Comparison of ENCODE assay signal across 1 cellular context in genomic region chr13:47306991-47307390, GRCh38.
TF ChIP-seq lines count a peak whose summit lies in the region.

No MANE protein-coding gene starts in this region.

TF ChIP-seq in GM23338, 12 proteins besides CTCF, POLR2A, EP300 and RAD21 (continued from another document):
- TF ChIP-seq EZH2 (IDR thresholded peaks at IDR 0.05; ENCODE audit: low read depth, unreplicated experiment), result no peak
- no peak for TF ChIP-seq REST (IDR thresholded peaks at IDR 0.05; ENCODE audit: unreplicated experiment)
- TF ChIP-seq, protein P1, sequence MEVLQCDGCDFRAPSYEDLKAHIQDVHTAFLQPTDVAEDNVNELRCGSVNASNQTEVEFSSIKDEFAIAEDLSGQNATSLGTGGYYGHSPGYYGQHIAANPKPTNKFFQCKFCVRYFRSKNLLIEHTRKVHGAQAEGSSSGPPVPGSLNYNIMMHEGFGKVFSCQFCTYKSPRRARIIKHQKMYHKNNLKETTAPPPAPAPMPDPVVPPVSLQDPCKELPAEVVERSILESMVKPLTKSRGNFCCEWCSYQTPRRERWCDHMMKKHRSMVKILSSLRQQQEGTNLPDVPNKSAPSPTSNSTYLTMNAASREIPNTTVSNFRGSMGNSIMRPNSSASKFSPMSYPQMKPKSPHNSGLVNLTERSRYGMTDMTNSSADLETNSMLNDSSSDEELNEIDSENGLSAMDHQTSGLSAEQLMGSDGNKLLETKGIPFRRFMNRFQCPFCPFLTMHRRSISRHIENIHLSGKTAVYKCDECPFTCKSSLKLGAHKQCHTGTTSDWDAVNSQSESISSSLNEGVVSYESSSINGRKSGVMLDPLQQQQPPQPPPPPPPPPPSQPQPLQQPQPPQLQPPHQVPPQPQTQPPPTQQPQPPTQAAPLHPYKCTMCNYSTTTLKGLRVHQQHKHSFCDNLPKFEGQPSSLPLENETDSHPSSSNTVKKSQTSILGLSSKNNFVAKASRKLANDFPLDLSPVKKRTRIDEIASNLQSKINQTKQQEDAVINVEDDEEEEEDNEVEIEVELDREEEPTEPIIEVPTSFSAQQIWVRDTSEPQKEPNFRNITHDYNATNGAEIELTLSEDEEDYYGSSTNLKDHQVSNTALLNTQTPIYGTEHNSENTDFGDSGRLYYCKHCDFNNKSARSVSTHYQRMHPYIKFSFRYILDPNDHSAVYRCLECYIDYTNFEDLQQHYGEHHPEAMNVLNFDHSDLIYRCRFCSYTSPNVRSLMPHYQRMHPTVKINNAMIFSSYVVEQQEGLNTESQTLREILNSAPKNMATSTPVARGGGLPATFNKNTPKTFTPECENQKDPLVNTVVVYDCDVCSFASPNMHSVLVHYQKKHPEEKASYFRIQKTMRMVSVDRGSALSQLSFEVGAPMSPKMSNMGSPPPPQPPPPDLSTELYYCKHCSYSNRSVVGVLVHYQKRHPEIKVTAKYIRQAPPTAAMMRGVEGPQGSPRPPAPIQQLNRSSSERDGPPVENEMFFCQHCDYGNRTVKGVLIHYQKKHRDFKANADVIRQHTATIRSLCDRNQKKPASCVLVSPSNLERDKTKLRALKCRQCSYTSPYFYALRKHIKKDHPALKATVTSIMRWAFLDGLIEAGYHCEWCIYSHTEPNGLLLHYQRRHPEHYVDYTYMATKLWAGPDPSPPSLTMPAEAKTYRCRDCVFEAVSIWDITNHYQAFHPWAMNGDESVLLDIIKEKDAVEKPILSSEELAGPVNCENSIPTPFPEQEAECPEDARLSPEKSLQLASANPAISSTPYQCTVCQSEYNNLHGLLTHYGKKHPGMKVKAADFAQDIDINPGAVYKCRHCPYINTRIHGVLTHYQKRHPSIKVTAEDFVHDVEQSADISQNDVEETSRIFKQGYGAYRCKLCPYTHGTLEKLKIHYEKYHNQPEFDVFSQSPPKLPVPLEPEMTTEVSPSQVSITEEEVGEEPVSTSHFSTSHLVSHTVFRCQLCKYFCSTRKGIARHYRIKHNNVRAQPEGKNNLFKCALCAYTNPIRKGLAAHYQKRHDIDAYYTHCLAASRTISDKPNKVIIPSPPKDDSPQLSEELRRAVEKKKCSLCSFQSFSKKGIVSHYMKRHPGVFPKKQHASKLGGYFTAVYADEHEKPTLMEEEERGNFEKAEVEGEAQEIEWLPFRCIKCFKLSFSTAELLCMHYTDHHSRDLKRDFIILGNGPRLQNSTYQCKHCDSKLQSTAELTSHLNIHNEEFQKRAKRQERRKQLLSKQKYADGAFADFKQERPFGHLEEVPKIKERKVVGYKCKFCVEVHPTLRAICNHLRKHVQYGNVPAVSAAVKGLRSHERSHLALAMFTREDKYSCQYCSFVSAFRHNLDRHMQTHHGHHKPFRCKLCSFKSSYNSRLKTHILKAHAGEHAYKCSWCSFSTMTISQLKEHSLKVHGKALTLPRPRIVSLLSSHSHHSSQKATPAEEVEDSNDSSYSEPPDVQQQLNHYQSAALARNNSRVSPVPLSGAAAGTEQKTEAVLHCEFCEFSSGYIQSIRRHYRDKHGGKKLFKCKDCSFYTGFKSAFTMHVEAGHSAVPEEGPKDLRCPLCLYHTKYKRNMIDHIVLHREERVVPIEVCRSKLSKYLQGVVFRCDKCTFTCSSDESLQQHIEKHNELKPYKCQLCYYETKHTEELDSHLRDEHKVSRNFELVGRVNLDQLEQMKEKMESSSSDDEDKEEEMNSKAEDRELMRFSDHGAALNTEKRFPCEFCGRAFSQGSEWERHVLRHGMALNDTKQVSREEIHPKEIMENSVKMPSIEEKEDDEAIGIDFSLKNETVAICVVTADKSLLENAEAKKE (CRISPR knock-in tag; IDR thresholded peaks at IDR 0.05), result no peak
- no peak for TF ChIP-seq CREB1 (CRISPR knock-in tag; IDR thresholded peaks at IDR 0.05; ENCODE audit: low read depth)
- no peak for TF ChIP-seq NANOG (IDR thresholded peaks at IDR 0.05; ENCODE audit: borderline replicate concordance)
TF ChIP-seq in GM23338: peak in this region for 0.
